In genomic region chr15:31488437-31489204, GRCh38 we compare ENCODE assay signal across 8 cellular contexts.
A peak's percentile ranks its signal among the peaks of the same experiment; 100 is the strongest.
DNase-seq lines count a peak whose midpoint lies in the region; ATAC-seq and TF ChIP-seq lines count a peak whose summit lies in the region.

No MANE protein-coding gene starts in this region.

- H3K9ac ChIP-seq in NT2/D1 (ENCODE audit: insufficient read length, low read depth), result no peak overlapping the region
- no peak overlapping the region for H3K9ac ChIP-seq in neuronal stem cell (ENCODE audit: low read depth, low read length, poor library complexity)

- no peak overlapping the region for H3K23ac ChIP-seq in neuronal stem cell (ENCODE audit: low read depth, low read length, poor library complexity)

- no peak overlapping the region for H4K91ac ChIP-seq in neuronal stem cell (ENCODE audit: low read depth, low read length, poor library complexity)

- DNase-seq in AML-193 (lab: John Stamatoyannopoulos, UW), result peak; percentile 79 to 86
- peak; percentile 84 for DNase-seq in GM13976 (ENCODE audit: low spot score)
- DNase-seq in HS-27A (ENCODE audit: low read depth), result peak; percentile 76
- DNase-seq in NT2/D1 (ENCODE audit: low read depth, low spot score), result peak; percentile 59
- peak; percentile 23 for DNase-seq in activated effector memory CD4-positive, alpha-beta T cell treated with Interleukin-2 at 50 U/mL for 16 hours
- DNase-seq in fibroblast of villous mesenchyme (ENCODE audit: low read depth), result peak; percentile 92
- peak; percentile 76 for DNase-seq in neuronal stem cell (ENCODE audit: low spot score)

- no peak overlapping the region for H3K27ac ChIP-seq in neuronal stem cell (replicated peaks; ENCODE audit: low read length)

- peak overlapping the region; percentile 47 for H2AFZ ChIP-seq in neuronal stem cell (ENCODE audit: low read length)

- TF ChIP-seq CTCF in GM13976 (IDR thresholded peaks at IDR 0.05; ENCODE audit: borderline replicate concordance, control extremely low read depth, extremely low read depth, insufficient read depth, missing control alignments) (peak; percentile 66), fibroblast of villous mesenchyme (IDR thresholded peaks at IDR 0.05; ENCODE audit: insufficient read depth, low read depth, low read length) (peak; percentile 92)

- peaks cover 3% of the 10 kb centered on the region for H3K79me1 ChIP-seq in neuronal stem cell (ENCODE audit: low read depth, low read length)

- no peak overlapping the region for H3K14ac ChIP-seq in neuronal stem cell (ENCODE audit: low read length)

- H2BK15ac ChIP-seq in neuronal stem cell (ENCODE audit: low read length), result peak overlapping the region; percentile 40

- TF ChIP-seq POLR2A in GM18505 (IDR thresholded peaks at IDR 0.05; ENCODE audit: borderline replicate concordance, extremely low read depth, insufficient read depth, insufficient read length), result no peak

- H3K27me3 ChIP-seq in NT2/D1 (ENCODE audit: insufficient read depth, insufficient read length) (peaks cover 10% of the 10 kb centered on the region), neuronal stem cell (ENCODE audit: control insufficient read depth in 3 of 3, insufficient read depth in 3 of 3, low read depth in 1 of 3, low read length in 3 of 3) (peaks cover 0 to 18% (median 10%) of the 10 kb centered on the region in 3 experiments)

- no peak overlapping the region for H2BK5ac ChIP-seq in neuronal stem cell (ENCODE audit: low read length)

- no CpG with 5 or more reads among the region's 7 CpGs for WGBS in neuronal stem cell (ENCODE audit: extremely low coverage in 2 of 2, insufficient read length in 2 of 2, insufficient replicate concordance in 1 of 2), 2 donors

- peaks cover 5% of the 10 kb centered on the region for H3K4me1 ChIP-seq in NT2/D1 (ENCODE audit: insufficient read depth, insufficient read length)
- H3K4me1 ChIP-seq in neuronal stem cell (ENCODE audit: control insufficient read depth in 2 of 2, insufficient read depth in 1 of 2, low read depth in 1 of 2, low read length in 2 of 2), result peaks cover 0 to 5% of the 10 kb centered on the region in 2 donors

- H3K9me3 ChIP-seq in NT2/D1 (ENCODE audit: insufficient read depth, low read length), result peaks cover 26% of the 10 kb centered on the region
- peaks cover 0 to 9% of the 10 kb centered on the region in 2 donors for H3K9me3 ChIP-seq in neuronal stem cell (replicated peaks in 1 of 2; ENCODE audit: control insufficient read depth in 2 of 2, insufficient read depth in 1 of 2, low read depth in 1 of 2, low read length in 2 of 2)

- no peak overlapping the region for H2BK120ac ChIP-seq in neuronal stem cell (ENCODE audit: low read depth, low read length)

- H3K4ac ChIP-seq in neuronal stem cell (ENCODE audit: low read length), result no peak overlapping the region

- H4K8ac ChIP-seq in neuronal stem cell (ENCODE audit: low read depth, low read length), result no peak overlapping the region

- no peaks in the 10 kb centered on the region for H3K36me3 ChIP-seq in NT2/D1 (ENCODE audit: insufficient read depth, insufficient read length, low read length)
- H3K36me3 ChIP-seq in neuronal stem cell (replicated peaks in 1 of 2; ENCODE audit: control insufficient read depth in 2 of 2, insufficient read depth in 2 of 2, low read length in 2 of 2), result no peaks in the 10 kb centered on the region

- H2BK12ac ChIP-seq in neuronal stem cell (ENCODE audit: low read length), result no peak overlapping the region

- no peak overlapping the region for H2AK5ac ChIP-seq in neuronal stem cell (ENCODE audit: low read depth, low read length)

- peak overlapping the region; percentile 74 for H3K18ac ChIP-seq in neuronal stem cell (ENCODE audit: low read length)

- H3K4me2 ChIP-seq in neuronal stem cell (ENCODE audit: insufficient read depth, low read length, poor library complexity, severe bottlenecking), result no peak overlapping the region

- in situ Hi-C loops in GM13976 (cut with MboI; ENCODE audit: low sequenced_read_pairs, unreplicated experiment), result loop anchor here (5.0 to 10.0 kb wide), 3 partner anchors 51 to 284 kb away; no protein-coding TSS in a partner anchor

- H3K4me3 ChIP-seq in NT2/D1 (ENCODE audit: insufficient read length, low read depth) (no peak overlapping the region), fibroblast of villous mesenchyme (ENCODE audit: low read depth, low read length) (no peak overlapping the region), neuronal stem cell (ENCODE audit: low read length in 2 of 2) (no peak overlapping the region)

- ATAC-seq in GM18505 (IDR thresholded peaks at IDR 0.05; ENCODE audit: unreplicated experiment), result no peak

Comparison
In these comparisons a context has a peak if more than half of its experiments do, and no peak if none do; other contexts are left out.
1. DNase-seq: peak in every context shown above with its lines; median percentile 92 in fibroblast of villous mesenchyme; 84 in GM13976; 82 in AML-193; 76 in HS-27A; 76 in neuronal stem cell; 59 in NT2/D1; 23 in activated effector memory CD4-positive, alpha-beta T cell treated with Interleukin-2 at 50 U/mL for 16 hours.